ENCODE assay signal across 10 cellular contexts in the genomic region with DNA sequence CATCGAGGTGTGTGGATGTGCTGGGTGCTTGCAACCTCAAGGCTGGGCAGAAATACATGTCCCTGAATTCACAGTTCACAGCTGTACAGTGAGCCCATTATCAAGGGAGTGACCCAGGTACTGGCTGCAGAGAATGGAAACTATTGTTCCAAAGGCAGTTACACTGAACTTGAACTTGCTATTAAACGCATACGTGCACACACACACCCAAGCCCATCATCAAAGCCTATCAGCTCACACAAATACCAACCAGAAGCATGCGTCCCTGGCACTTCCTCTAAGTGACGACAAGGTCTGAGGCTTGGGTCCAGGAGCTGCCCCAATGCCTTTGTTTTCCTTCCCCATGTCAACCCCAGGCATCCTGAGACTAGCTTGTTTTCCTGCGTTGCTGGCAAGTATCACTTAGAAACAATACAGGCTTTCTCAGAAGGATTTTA.
A peak's percentile ranks its signal among the peaks of the same experiment; 100 is the strongest.
DNase-seq lines count a peak whose midpoint lies in the region; ATAC-seq and TF ChIP-seq lines count a peak whose summit lies in the region.
"Had no signal": no experiment of that assay in that cellular context is flagged by ENCODE, and none has a peak within 500 bp of the region (broad histone marks: within the 10 kb centered on the region; RNA-seq: fewer than 3 reads in every experiment).

No MANE protein-coding gene starts in this region.

- H3K27ac ChIP-seq in HUES48 (ENCODE audit: low read depth, low read length) (peak overlapping the region; percentile 77), sigmoid colon (peak overlapping the region; percentile 79 to 84 (median 80))

- peaks cover 56 to 69% (median 66%) of the 10 kb centered on the region in 3 donors for H3K4me1 Mint-ChIP-seq in T-cell
- H3K4me1 Mint-ChIP-seq in activated CD8-positive, alpha-beta memory T cell treated with anti-CD3 and anti-CD28 coated beads, Interleukin-2, amount 10 ng/mL, durations not matched to agents 7 days and 5 days: peaks cover 48% of the 10 kb centered on the region

- POLR2A ChIA-PET in T-cell (lab: Charles Lee): interaction anchor here in 1 of 2 donors (0.6 kb wide), 1 partner anchor 128 kb away, joined by 6 read pairs; no protein-coding TSS in a partner anchor

- no peaks in the 10 kb centered on the region for H3K27me3 Mint-ChIP-seq in T-cell
- H3K27me3 Mint-ChIP-seq in activated CD8-positive, alpha-beta memory T cell treated with anti-CD3 and anti-CD28 coated beads, Interleukin-2, amount 10 ng/mL, durations not matched to agents 7 days and 5 days: no peaks in the 10 kb centered on the region

- no peak overlapping the region; the same call in 1 of the 2 replicates for H3K4me3 ChIP-seq in HUES48 (ENCODE audit: low read depth, low read length)
- no peak overlapping the region for H3K4me3 ChIP-seq in sigmoid colon

- no peak for TF ChIP-seq EP300 in sigmoid colon (IDR thresholded peaks at IDR 0.05)

- no peaks in the 10 kb centered on the region for H3K9me3 ChIP-seq in HUES48 (ENCODE audit: control insufficient read depth, insufficient read depth, low read length)
- H3K9me3 ChIP-seq in sigmoid colon: no peaks in the 10 kb centered on the region

- H3K9ac ChIP-seq in HUES48 (ENCODE audit: low read depth, low read length): peak overlapping the region; percentile 21; the same call in 1 of the 2 replicates

- CTCF ChIA-PET in T-cell (lab: Charles Lee): no interaction called here
- CTCF ChIA-PET in activated CD8-positive, alpha-beta memory T cell treated with anti-CD3 and anti-CD28 coated beads, Interleukin-2, amount 10 ng/mL, durations not matched to agents 7 days and 5 days (lab: Charles Lee): no interaction called here

- DNase-seq in T-cell: peak in 1 of 34 experiments; percentile 6
- DNase-seq in left cardiac atrium: peak; percentile 72
- peak; percentile 72 for DNase-seq in sigmoid colon
- DNase-seq in kidney glomerular epithelial cell (lab: John Stamatoyannopoulos, UW): no peak
- DNase-seq in stimulated activated CD4-positive, alpha-beta T cell treated with anti-CD3 and anti-CD28 coated beads, Interleukin-4, amount 100 ng/mL, for 4 hours: no peak
- no peak for DNase-seq in activated gamma-delta T cell treated with Interleukin-2 at 50 U/mL for 16 hours
- DNase-seq in activated CD8-positive, alpha-beta memory T cell treated with anti-CD3 and anti-CD28 coated beads, Interleukin-2, amount 10 ng/mL, durations not matched to agents 7 days and 5 days: no peak
- DNase-seq: hippocampal formation; stimulated activated CD4-positive, alpha-beta T cell treated with anti-CD3 and anti-CD28 coated beads, Interleukin-2, amount 100 ng/mL, for 24 hours had no signal

- no peaks in the 10 kb centered on the region for H3K27me3 ChIP-seq in HUES48 (ENCODE audit: control insufficient read depth, insufficient read depth, low read length)
- no peaks in the 10 kb centered on the region for H3K27me3 ChIP-seq in sigmoid colon

- TF ChIP-seq POLR2A in sigmoid colon (IDR thresholded peaks at IDR 0.05): peak in 1 of 2 donors; percentile 38

- no peak overlapping the region for H3K4me3 Mint-ChIP-seq in T-cell
- H3K4me3 Mint-ChIP-seq in activated CD8-positive, alpha-beta memory T cell treated with anti-CD3 and anti-CD28 coated beads, Interleukin-2, amount 10 ng/mL, durations not matched to agents 7 days and 5 days: no peak overlapping the region

- peaks cover 56% of the 10 kb centered on the region for H3K36me3 Mint-ChIP-seq in T-cell
- peaks cover 71% of the 10 kb centered on the region for H3K36me3 Mint-ChIP-seq in activated CD8-positive, alpha-beta memory T cell treated with anti-CD3 and anti-CD28 coated beads, Interleukin-2, amount 10 ng/mL, durations not matched to agents 7 days and 5 days

- no peaks in the 10 kb centered on the region for H3K9me3 Mint-ChIP-seq in T-cell
- H3K9me3 Mint-ChIP-seq in activated CD8-positive, alpha-beta memory T cell treated with anti-CD3 and anti-CD28 coated beads, Interleukin-2, amount 10 ng/mL, durations not matched to agents 7 days and 5 days (ENCODE audit: low read depth): no peaks in the 10 kb centered on the region

- 15 to 32% methylated on average over 6 of the region's 6 CpGs for WGBS in sigmoid colon, 2 donors

- H3K4me1 ChIP-seq in HUES48 (ENCODE audit: control insufficient read depth, insufficient read depth, low read length) (peaks cover 73% of the 10 kb centered on the region), sigmoid colon (peaks cover 0 to 50% (median 47%) of the 10 kb centered on the region in 4 donors)

- no peak for TF ChIP-seq CTCF in sigmoid colon (IDR thresholded peaks at IDR 0.05)

- ATAC-seq in T-cell (replicated peaks in 1 of 4): peak in 2 of 4 experiments; percentile 12 to 34
- peak; percentile 26 to 48 for ATAC-seq in left cardiac atrium
- ATAC-seq in activated CD8-positive, alpha-beta memory T cell treated with anti-CD3 and anti-CD28 coated beads, Interleukin-2, amount 10 ng/mL, durations not matched to agents 7 days and 5 days: no peak

- H3K36me3 ChIP-seq in HUES48 (ENCODE audit: control insufficient read depth, insufficient read depth, low read length) (peaks cover 5% of the 10 kb centered on the region; the same call in 1 of the 2 replicates), sigmoid colon (peaks cover 4 to 42% (median 15%) of the 10 kb centered on the region in 4 donors)

- peak overlapping the region; percentile 46 to 73 for H3K27ac Mint-ChIP-seq in T-cell
- no peak overlapping the region for H3K27ac Mint-ChIP-seq in activated CD8-positive, alpha-beta memory T cell treated with anti-CD3 and anti-CD28 coated beads, Interleukin-2, amount 10 ng/mL, durations not matched to agents 7 days and 5 days

- intact Hi-C loops in left cardiac atrium (cut with DNase I) (loop anchor here (2.0 to 10.0 kb wide), 3 partner anchors 38 to 149 kb away; no protein-coding TSS in a partner anchor), sigmoid colon (cut with DNase I) (no loop called here)

Comparison
In these comparisons a context has a peak if more than half of its experiments do, and no peak if none do; other contexts are left out.
1. DNase-seq: peak in left cardiac atrium (single experiment) and sigmoid colon (single experiment); none in kidney glomerular epithelial cell (single experiment), stimulated activated CD4-positive, alpha-beta T cell treated with anti-CD3 and anti-CD28 coated beads, Interleukin-4, amount 100 ng/mL, for 4 hours (0 of 2), activated gamma-delta T cell treated with Interleukin-2 at 50 U/mL for 16 hours (single experiment) and activated CD8-positive, alpha-beta memory T cell treated with anti-CD3 and anti-CD28 coated beads, Interleukin-2, amount 10 ng/mL, durations not matched to agents 7 days and 5 days (single experiment).